Comparison of ENCODE assay signal across 10 cellular contexts in the genomic region with DNA sequence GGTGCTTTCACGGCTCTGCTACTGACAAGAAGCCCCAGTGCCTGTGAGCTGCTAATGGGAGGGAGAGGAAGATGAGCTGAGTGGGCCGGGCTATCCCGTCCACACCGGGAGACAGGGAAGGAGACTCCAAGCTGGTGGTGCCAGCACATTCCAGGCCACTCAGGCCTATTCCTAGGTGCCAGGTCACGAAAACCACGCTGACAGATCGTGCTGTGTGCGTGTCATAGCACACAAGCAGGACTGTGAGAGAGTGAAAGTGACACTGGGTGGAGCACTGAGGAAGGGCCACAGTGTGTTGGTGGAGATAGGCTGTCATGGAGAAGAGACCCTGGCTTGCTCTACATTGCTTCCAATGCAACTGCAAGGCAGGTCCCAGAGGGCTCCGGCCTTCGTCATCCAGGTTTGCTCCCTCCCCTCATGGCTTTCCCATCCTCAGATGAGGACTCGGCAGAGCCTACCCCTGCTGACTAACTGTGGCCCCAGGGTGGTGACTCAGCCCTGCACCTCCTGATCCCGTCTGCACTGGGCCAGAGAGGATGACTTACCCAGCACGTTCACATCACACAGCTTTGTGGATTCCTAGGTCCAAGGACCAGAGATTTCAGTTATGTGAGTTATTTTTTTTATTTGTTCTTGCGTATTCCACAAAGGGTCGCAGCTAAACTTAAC.
DNase-seq lines count a peak whose midpoint lies in the region; ATAC-seq and TF ChIP-seq lines count a peak whose summit lies in the region.
"Had no signal": no experiment of that assay in that cellular context is flagged by ENCODE, and none has a peak within 500 bp of the region (broad histone marks: within the 10 kb centered on the region; RNA-seq: fewer than 3 reads in every experiment).

No MANE protein-coding gene starts in this region.

- CTCF ChIA-PET in HEK293 (lab: Yijun Ruan, JAX) = interaction anchor here (1.4 kb wide), 1 partner anchor 412 kb away, joined by 3 read pairs; no protein-coding TSS in a partner anchor

- no peak overlapping the region for H2AFZ ChIP-seq in ACC112 (ENCODE audit: low read length, unreplicated experiment)

- no peak for ATAC-seq in HG03159 (IDR thresholded peaks at IDR 0.05; ENCODE audit: unreplicated experiment)
- ATAC-seq: left lobe of liver had no signal

- POLR2A ChIA-PET in HEK293 (lab: Yijun Ruan, JAX) = no interaction called here

- no peak for TF ChIP-seq CTCF in HEK293 (tag by site-specific recombination; IDR thresholded peaks at IDR 0.05)
- no peak for TF ChIP-seq CTCF in kidney epithelial cell (IDR thresholded peaks at IDR 0.05; ENCODE audit: insufficient read depth, low read length, poor library complexity, severe bottlenecking)

- no peaks in the 10 kb centered on the region for H3K79me2 ChIP-seq in ACC112 (ENCODE audit: control insufficient read depth, insufficient read depth, low read length, unreplicated experiment)

- H3K27me3 ChIP-seq in ACC112 (ENCODE audit: insufficient read depth, low read length) = no peaks in the 10 kb centered on the region
- H3K27me3 ChIP-seq in kidney epithelial cell (ENCODE audit: control insufficient read depth, insufficient read depth, low read length) = no peaks in the 10 kb centered on the region

- H3K9me3 ChIP-seq in HEK293 (ENCODE audit: control insufficient read depth, insufficient read depth, low read depth, low read length) = no peaks in the 10 kb centered on the region

- DNase-seq in astrocyte of the hippocampus (ENCODE audit: low read depth, low spot score) (peak; percentile 78), kidney epithelial cell (ENCODE audit: low read depth) (peak; percentile 85), NCI-H748 treated with DMSO at 0.1 percent for 48 hours (lab: John Stamatoyannopoulos, UW) (no peak), SIG-M5 (lab: John Stamatoyannopoulos, UW) (no peak), NCI-H1092 (lab: John Stamatoyannopoulos, UW) (no peak)
- DNase-seq: stimulated activated CD4-positive, alpha-beta T cell treated with anti-CD3 and anti-CD28 coated beads, Interleukin-4, amount 100 ng/mL, for 24 hours had no signal

- H3K4me3 ChIP-seq in ACC112 (ENCODE audit: low read depth, low read length) (no peak overlapping the region), HEK293 (ENCODE audit: low read depth, low read length) (no peak overlapping the region), kidney epithelial cell (ENCODE audit: low read depth, low read length) (no peak overlapping the region)

- H3K27ac ChIP-seq in ACC112 (ENCODE audit: low read depth, low read length) (peak overlapping the region; percentile 93), HEK293 (ENCODE audit: extremely low read depth, low read depth, low read length) (no peak overlapping the region)

- H3K4me1 ChIP-seq in ACC112 (ENCODE audit: control insufficient read depth, insufficient read depth, low read length, unreplicated experiment) (peaks cover 23% of the 10 kb centered on the region), HEK293 (ENCODE audit: control insufficient read depth, insufficient read depth, low read length) (no peaks in the 10 kb centered on the region)

- H3K36me3 ChIP-seq in ACC112 (ENCODE audit: insufficient read depth, low read length) (peaks cover 19% of the 10 kb centered on the region; the same call in 1 of the 2 replicates), HEK293 (ENCODE audit: control insufficient read depth in 2 of 2, insufficient read depth in 1 of 2, low read length in 2 of 2) (peaks cover 0 to 3% of the 10 kb centered on the region in 2 experiments; a peak in 1 of 3 replicates), kidney epithelial cell (ENCODE audit: control insufficient read depth, insufficient read depth, low read length) (no peaks in the 10 kb centered on the region)

TF ChIP-seq in HEK293, 187 proteins besides CTCF, POLR2A, EP300 and RAD21:
- TF ChIP-seq ZNF10 (tag by site-specific recombination; IDR thresholded peaks at IDR 0.05) (peak; percentile 65; the same call in 1 of the 2 replicates), ZNF24 (tag by site-specific recombination; IDR thresholded peaks at IDR 0.05) (no peak), ZNF600 (tag by site-specific recombination; IDR thresholded peaks at IDR 0.05) (peak; percentile 31; the same call in 1 of the 2 replicates)

Comparison
In these comparisons a context has a peak if more than half of its experiments do, and no peak if none do; other contexts are left out.
1. DNase-seq: peak in astrocyte of the hippocampus (single experiment) and kidney epithelial cell (single experiment); none in NCI-H748 treated with DMSO at 0.1 percent for 48 hours (single experiment), SIG-M5 (single experiment) and NCI-H1092 (single experiment).